ENCODE assay signal across 1 cellular context in genomic region chr1:13700521-13701273, GRCh38.
TF ChIP-seq lines count a peak whose summit lies in the region.

No MANE protein-coding gene starts in this region.

TF ChIP-seq in GM12878, 131 proteins besides CTCF, POLR2A, EP300 and RAD21 (continued from another document and continues in another):
- TF ChIP-seq IRF4 (IDR thresholded peaks at IDR 0.05; ENCODE audit: low read depth, low read length) (no peak), RUNX3 (IDR thresholded peaks at IDR 0.05; ENCODE audit: low read length) (peak; percentile 39), SIX5 (IDR thresholded peaks at IDR 0.05; ENCODE audit: low read depth, low read length, severe bottlenecking) (no peak), SMAD1 (IDR thresholded peaks at IDR 0.05; ENCODE audit: low read depth, partially characterized antibody) (no peak), BRCA1 (IDR thresholded peaks at IDR 0.05; ENCODE audit: low read depth, low read length) (no peak), SREBF2 (IDR thresholded peaks at IDR 0.05; ENCODE audit: low read length) (no peak), SREBF1 (IDR thresholded peaks at IDR 0.05; ENCODE audit: low read length) (no peak), POLR2AphosphoS5 (IDR thresholded peaks at IDR 0.05; ENCODE audit: low read length) (peak; percentile 85), POU2F2 (IDR thresholded peaks at IDR 0.05; ENCODE audit: borderline replicate concordance, low read depth, low read length) (peak; percentile 7; the same call in 1 of the 3 replicates), NR2C2 (IDR thresholded peaks at IDR 0.05; ENCODE audit: borderline replicate concordance, control insufficient read depth, insufficient read length, low read depth) (no peak), WRNIP1 (IDR thresholded peaks at IDR 0.05; ENCODE audit: borderline replicate concordance, low read depth, low read length) (0 out of 2 replicates have a peak, but pooled peaks have one; percentile 52), ZNF217 (IDR thresholded peaks at IDR 0.05) (no peak), SP1 (IDR thresholded peaks at IDR 0.05; ENCODE audit: low read depth, low read length) (no peak), NKRF (conservative IDR thresholded peaks at IDR 0.05) (peak; percentile 71), RAD51 (IDR thresholded peaks at IDR 0.05) (peak; percentile 63), POLR2AphosphoS2 (IDR thresholded peaks at IDR 0.05; ENCODE audit: low read depth, low read length) (no peak), IKZF1 (conservative IDR thresholded peaks at IDR 0.05) (no peak; the same call in 1 of the 2 replicates), YY1 (IDR thresholded peaks at IDR 0.05; ENCODE audit: low read depth, low read length) (no peak), CHD2 (IDR thresholded peaks at IDR 0.05; ENCODE audit: borderline replicate concordance, low read depth, low read length) (no peak), HDAC2 (IDR thresholded peaks at IDR 0.05) (no peak), FOS (IDR thresholded peaks at IDR 0.05; ENCODE audit: borderline replicate concordance, extremely low read depth, insufficient read length) (no peak), RBBP5 (conservative IDR thresholded peaks at IDR 0.05) (no peak), CUX1 (IDR thresholded peaks at IDR 0.05; ENCODE audit: insufficient replicate concordance, low read depth, low read length) (no peak), ETV6 (conservative IDR thresholded peaks at IDR 0.05 in 1 of 2, IDR thresholded peaks at IDR 0.05 in 1 of 2; ENCODE audit: borderline replicate concordance in 1 of 2, low read depth in 1 of 2) (no peak), TAF1 (IDR thresholded peaks at IDR 0.05; ENCODE audit: borderline replicate concordance, low read depth, low read length) (peak; percentile 53; the same call in 1 of the 2 replicates), CBX5 (IDR thresholded peaks at IDR 0.05; ENCODE audit: low read depth) (no peak), NFIC (IDR thresholded peaks at IDR 0.05; ENCODE audit: low read depth, low read length) (peak; percentile 33; the same call in 1 of the 2 replicates), PBX3 (IDR thresholded peaks at IDR 0.05; ENCODE audit: insufficient replicate concordance, low read depth, low read length) (no peak), ZNF384 (IDR thresholded peaks at IDR 0.05; ENCODE audit: borderline replicate concordance, low read depth, low read length) (no peak), MTA3 (IDR thresholded peaks at IDR 0.05; ENCODE audit: borderline replicate concordance, low read length) (no peak; the same call in none of the 2 replicates), JUNB (IDR thresholded peaks at IDR 0.05) (no peak), PML (IDR thresholded peaks at IDR 0.05; ENCODE audit: low read length) (peak; percentile 46; the same call in 1 of the 2 replicates), SIN3A (IDR thresholded peaks at IDR 0.05; ENCODE audit: low read depth, low read length) (no peak; the same call in 1 of the 2 replicates), ZNF592 (IDR thresholded peaks at IDR 0.05) (no peak), NFYA (IDR thresholded peaks at IDR 0.05; ENCODE audit: borderline replicate concordance, low read depth, low read length) (no peak), RFX5 (IDR thresholded peaks at IDR 0.05; ENCODE audit: low read depth, low read length) (no peak)
- TF ChIP-seq, protein P1, sequence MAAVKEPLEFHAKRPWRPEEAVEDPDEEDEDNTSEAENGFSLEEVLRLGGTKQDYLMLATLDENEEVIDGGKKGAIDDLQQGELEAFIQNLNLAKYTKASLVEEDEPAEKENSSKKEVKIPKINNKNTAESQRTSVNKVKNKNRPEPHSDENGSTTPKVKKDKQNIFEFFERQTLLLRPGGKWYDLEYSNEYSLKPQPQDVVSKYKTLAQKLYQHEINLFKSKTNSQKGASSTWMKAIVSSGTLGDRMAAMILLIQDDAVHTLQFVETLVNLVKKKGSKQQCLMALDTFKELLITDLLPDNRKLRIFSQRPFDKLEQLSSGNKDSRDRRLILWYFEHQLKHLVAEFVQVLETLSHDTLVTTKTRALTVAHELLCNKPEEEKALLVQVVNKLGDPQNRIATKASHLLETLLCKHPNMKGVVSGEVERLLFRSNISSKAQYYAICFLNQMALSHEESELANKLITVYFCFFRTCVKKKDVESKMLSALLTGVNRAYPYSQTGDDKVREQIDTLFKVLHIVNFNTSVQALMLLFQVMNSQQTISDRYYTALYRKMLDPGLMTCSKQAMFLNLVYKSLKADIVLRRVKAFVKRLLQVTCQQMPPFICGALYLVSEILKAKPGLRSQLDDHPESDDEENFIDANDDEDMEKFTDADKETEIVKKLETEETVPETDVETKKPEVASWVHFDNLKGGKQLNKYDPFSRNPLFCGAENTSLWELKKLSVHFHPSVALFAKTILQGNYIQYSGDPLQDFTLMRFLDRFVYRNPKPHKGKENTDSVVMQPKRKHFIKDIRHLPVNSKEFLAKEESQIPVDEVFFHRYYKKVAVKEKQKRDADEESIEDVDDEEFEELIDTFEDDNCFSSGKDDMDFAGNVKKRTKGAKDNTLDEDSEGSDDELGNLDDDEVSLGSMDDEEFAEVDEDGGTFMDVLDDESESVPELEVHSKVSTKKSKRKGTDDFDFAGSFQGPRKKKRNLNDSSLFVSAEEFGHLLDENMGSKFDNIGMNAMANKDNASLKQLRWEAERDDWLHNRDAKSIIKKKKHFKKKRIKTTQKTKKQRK (IDR thresholded peaks at IDR 0.05; ENCODE audit: low read depth, low read length) = no peak
- TF ChIP-seq, protein P2, sequence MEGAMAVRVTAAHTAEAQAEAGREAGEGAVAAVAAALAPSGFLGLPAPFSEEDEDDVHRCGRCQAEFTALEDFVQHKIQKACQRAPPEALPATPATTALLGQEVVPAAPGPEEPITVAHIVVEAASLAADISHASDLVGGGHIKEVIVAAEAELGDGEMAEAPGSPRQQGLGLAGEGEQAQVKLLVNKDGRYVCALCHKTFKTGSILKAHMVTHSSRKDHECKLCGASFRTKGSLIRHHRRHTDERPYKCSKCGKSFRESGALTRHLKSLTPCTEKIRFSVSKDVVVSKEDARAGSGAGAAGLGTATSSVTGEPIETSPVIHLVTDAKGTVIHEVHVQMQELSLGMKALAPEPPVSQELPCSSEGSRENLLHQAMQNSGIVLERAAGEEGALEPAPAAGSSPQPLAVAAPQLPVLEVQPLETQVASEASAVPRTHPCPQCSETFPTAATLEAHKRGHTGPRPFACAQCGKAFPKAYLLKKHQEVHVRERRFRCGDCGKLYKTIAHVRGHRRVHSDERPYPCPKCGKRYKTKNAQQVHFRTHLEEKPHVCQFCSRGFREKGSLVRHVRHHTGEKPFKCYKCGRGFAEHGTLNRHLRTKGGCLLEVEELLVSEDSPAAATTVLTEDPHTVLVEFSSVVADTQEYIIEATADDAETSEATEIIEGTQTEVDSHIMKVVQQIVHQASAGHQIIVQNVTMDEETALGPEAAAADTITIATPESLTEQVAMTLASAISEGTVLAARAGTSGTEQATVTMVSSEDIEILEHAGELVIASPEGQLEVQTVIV (IDR thresholded peaks at IDR 0.05; ENCODE audit: borderline replicate concordance, partially characterized antibody) = no peak
- TF ChIP-seq, protein P3, sequence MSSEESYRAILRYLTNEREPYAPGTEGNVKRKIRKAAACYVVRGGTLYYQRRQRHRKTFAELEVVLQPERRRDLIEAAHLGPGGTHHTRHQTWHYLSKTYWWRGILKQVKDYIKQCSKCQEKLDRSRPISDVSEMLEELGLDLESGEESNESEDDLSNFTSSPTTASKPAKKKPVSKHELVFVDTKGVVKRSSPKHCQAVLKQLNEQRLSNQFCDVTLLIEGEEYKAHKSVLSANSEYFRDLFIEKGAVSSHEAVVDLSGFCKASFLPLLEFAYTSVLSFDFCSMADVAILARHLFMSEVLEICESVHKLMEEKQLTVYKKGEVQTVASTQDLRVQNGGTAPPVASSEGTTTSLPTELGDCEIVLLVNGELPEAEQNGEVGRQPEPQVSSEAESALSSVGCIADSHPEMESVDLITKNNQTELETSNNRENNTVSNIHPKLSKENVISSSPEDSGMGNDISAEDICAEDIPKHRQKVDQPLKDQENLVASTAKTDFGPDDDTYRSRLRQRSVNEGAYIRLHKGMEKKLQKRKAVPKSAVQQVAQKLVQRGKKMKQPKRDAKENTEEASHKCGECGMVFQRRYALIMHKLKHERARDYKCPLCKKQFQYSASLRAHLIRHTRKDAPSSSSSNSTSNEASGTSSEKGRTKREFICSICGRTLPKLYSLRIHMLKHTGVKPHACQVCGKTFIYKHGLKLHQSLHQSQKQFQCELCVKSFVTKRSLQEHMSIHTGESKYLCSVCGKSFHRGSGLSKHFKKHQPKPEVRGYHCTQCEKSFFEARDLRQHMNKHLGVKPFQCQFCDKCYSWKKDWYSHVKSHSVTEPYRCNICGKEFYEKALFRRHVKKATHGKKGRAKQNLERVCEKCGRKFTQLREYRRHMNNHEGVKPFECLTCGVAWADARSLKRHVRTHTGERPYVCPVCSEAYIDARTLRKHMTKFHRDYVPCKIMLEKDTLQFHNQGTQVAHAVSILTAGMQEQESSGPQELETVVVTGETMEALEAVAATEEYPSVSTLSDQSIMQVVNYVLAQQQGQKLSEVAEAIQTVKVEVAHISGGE (CRISPR knock-in tag; IDR thresholded peaks at IDR 0.05) = no peak
